Comparison of ENCODE assay signal across 19 cellular contexts in the genomic region with DNA sequence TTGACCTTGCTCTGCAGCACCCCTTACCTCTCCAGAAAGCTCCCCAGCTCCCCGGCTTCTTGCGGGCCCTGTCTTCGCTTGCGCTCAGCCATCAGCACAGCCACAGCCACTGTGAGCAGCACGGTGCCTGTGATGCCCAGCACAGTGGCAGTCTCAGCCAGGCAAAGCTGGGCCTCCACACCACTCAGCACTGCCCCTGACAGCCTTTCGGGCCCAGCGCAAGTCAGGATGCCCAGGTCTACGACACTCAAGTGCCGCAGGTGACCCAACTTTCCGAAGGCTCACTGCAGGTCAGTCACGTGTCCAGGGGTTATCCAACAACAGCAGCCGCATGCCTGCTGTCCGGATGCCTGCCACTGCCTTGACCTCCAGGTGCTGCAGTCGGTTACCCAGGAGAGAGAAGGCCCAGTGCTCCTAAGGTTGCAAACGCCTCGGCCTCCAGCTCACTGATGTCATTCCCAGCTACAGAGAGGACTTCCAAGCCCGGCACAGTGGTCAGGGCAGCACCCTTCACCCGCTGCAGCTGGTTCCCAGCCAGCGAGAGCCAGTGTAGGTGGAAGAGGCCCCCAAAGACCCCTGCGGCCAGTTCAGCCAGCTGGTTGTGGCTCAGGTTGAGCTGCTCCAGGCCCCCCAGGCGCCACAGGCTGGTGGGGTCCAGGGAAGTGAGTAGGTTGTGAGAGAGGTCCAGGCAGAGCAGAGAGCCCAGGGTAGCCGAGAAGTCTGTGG. TPM values are rescaled to one million over a fixed set of nuclear protein-coding genes. Genes with fewer than 3 reads are reported as not detected.
DNase-seq lines count a peak whose midpoint lies in the region; ATAC-seq and TF ChIP-seq lines count a peak whose summit lies in the region.
"Had no signal": no experiment of that assay in that cellular context is flagged by ENCODE, and none has a peak within 500 bp of the region (broad histone marks: within the 10 kb centered on the region; RNA-seq: fewer than 3 reads in every experiment).

No MANE protein-coding gene starts in this region.

- peak overlapping the region; percentile 22 for H3K4me3 ChIP-seq in BE2C (ENCODE audit: low read depth, low read length)
- H3K4me3 ChIP-seq: sigmoid colon, SJCRH30, stomach had no signal

- no peak for TF ChIP-seq CTCF in BE2C (IDR thresholded peaks at IDR 0.05; ENCODE audit: low read depth, low read length)

- peaks cover 19% of the 10 kb centered on the region for H3K36me3 ChIP-seq in BE2C
- H3K36me3 ChIP-seq: breast epithelium, SJCRH30 had no signal

- no peaks in the 10 kb centered on the region for H3K27me3 ChIP-seq in BE2C
- H3K27me3 ChIP-seq: breast epithelium, sigmoid colon, SJCRH30, stomach had no signal

- no peaks in the 10 kb centered on the region for H3K9me3 ChIP-seq in BE2C
- H3K9me3 ChIP-seq: breast epithelium, sigmoid colon, SJCRH30, stomach had no signal

- peak; percentile 75 for ATAC-seq in left lobe of liver
- no peak for ATAC-seq in HG03039 (IDR thresholded peaks at IDR 0.05; ENCODE audit: unreplicated experiment)
- ATAC-seq: activated naive CD8-positive, alpha-beta T cell treated with anti-CD3 and anti-CD28 coated beads, Interleukin-2, amount 50 U/mL, for 24 hours; activated T-helper 17 cell treated with anti-CD3 and anti-CD28 coated beads, Interleukin-2, amount 50 U/mL, for 72 hours had no signal

- intact Hi-C loops in posterior cingulate gyrus (cut with DNase I) = no loop called here

- H3K4me1 ChIP-seq in BE2C = peaks cover 60% of the 10 kb centered on the region
- H3K4me1 ChIP-seq: breast epithelium, sigmoid colon had no signal

- no peak for DNase-seq in BE2C
- DNase-seq in SHP77 treated with DMSO at 0.1 percent for 48 hours (lab: John Stamatoyannopoulos, UW) = peak; percentile 54
- peak; percentile 57 for DNase-seq in left lobe of liver (ENCODE audit: low spot score)
- no peak for DNase-seq in NCI-H774 (lab: John Stamatoyannopoulos, UW)
- no peak for DNase-seq in posterior cingulate gyrus
- DNase-seq: ACHN; activated CD4-positive, alpha-beta T cell treated with anti-CD3 and anti-CD28 coated beads for 1 hour; activated naive CD8-positive, alpha-beta T cell treated with anti-CD3 and anti-CD28 coated beads, Interleukin-2, amount 50 U/mL, for 24 hours; CD4-positive, CD25-positive, alpha-beta regulatory T cell; dermis blood vessel endothelial cell; NCI-H526; occipital lobe; OCI-M1; sigmoid colon; stomach had no signal

RNA-seq across cellular contexts. Expression of a gene that starts 8.9 kb away (rescaled TPM):
- 67.5 TPM for polyA plus RNA-seq in BE2C (2012; ENCODE audit: insufficient read depth, insufficient read length, low read depth)
- total RNA-seq in left lobe of liver = 14.4 TPM

RNA-seq across cellular contexts. Expression of a gene that starts 19.3 kb away (rescaled TPM):
- polyA plus RNA-seq in BE2C (2012; ENCODE audit: insufficient read depth, insufficient read length, low read depth) = 0.86 TPM
- total RNA-seq in left lobe of liver = 51.3 TPM

RNA-seq across cellular contexts. Expression of a gene that starts 42.8 kb away (rescaled TPM):
- 48.8 TPM for polyA plus RNA-seq in BE2C (2012; ENCODE audit: insufficient read depth, insufficient read length, low read depth)
- total RNA-seq in left lobe of liver = 22.6 TPM

RNA-seq across cellular contexts. Expression of a gene that starts 46.8 kb away (rescaled TPM):
- 92.3 TPM for polyA plus RNA-seq in BE2C (2012; ENCODE audit: insufficient read depth, insufficient read length, low read depth)
- 8.9 TPM for total RNA-seq in left lobe of liver

Comparison
In these comparisons a context has a peak if more than half of its experiments do, and no peak if none do; other contexts are left out.
1. DNase-seq: peak in SHP77 treated with DMSO at 0.1 percent for 48 hours (single experiment) and left lobe of liver (single experiment); none in BE2C (single experiment), NCI-H774 (single experiment) and posterior cingulate gyrus (0 of 10).